In the genomic region with DNA sequence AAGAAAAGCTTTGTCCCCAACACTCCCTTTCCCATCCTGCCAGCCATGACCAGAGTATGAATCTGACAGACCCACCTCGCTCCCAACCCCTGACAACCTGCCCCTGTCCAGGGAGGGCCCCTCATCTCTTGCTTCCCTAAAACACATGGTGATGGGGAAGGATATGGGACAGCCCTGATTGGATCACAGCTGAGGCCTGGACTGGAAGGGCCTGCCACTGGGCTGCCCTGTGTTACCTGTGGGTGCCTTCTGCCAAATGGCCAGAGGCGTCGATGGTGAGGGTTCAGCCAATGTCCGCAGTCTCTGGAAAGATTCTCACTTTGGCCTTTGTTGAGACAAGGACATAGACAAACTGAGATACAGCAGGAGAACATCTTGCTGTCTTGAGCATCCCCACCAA, we compare ENCODE assay signal across 1 cellular context.
TF ChIP-seq lines count a peak whose summit lies in the region.

No MANE protein-coding gene starts in this region.

TF ChIP-seq in HepG2, 621 proteins besides CTCF, POLR2A, EP300 and RAD21:
- TF ChIP-seq ZNF660 (CRISPR knock-in tag; IDR thresholded peaks at IDR 0.05; ENCODE audit: borderline replicate concordance, low read depth) = no peak
- TF ChIP-seq BATF2 (CRISPR knock-in tag; IDR thresholded peaks at IDR 0.05) = no peak
- no peak for TF ChIP-seq AHDC1 (CRISPR knock-in tag; IDR thresholded peaks at IDR 0.05; ENCODE audit: borderline replicate concordance)
- TF ChIP-seq ZNF441 (CRISPR knock-in tag; IDR thresholded peaks at IDR 0.05; ENCODE audit: borderline replicate concordance) = no peak
- no peak for TF ChIP-seq ZNF646 (CRISPR knock-in tag; IDR thresholded peaks at IDR 0.05)
- no peak for TF ChIP-seq ZNF282 (IDR thresholded peaks at IDR 0.05; ENCODE audit: partially characterized antibody)
- no peak for TF ChIP-seq GABPA (IDR thresholded peaks at IDR 0.05; ENCODE audit: low read depth, low read length)
- no peak for TF ChIP-seq GABPA (CRISPR knock-in tag; IDR thresholded peaks at IDR 0.05; ENCODE audit: low read depth)
- no peak for TF ChIP-seq MIXL1 (CRISPR knock-in tag; IDR thresholded peaks at IDR 0.05)
- no peak for TF ChIP-seq ZNF776 (CRISPR knock-in tag; IDR thresholded peaks at IDR 0.05)
TF ChIP-seq in HepG2: peak in this region for 0.
